8 cellular contexts compared by ENCODE assay signal in the genomic region with DNA sequence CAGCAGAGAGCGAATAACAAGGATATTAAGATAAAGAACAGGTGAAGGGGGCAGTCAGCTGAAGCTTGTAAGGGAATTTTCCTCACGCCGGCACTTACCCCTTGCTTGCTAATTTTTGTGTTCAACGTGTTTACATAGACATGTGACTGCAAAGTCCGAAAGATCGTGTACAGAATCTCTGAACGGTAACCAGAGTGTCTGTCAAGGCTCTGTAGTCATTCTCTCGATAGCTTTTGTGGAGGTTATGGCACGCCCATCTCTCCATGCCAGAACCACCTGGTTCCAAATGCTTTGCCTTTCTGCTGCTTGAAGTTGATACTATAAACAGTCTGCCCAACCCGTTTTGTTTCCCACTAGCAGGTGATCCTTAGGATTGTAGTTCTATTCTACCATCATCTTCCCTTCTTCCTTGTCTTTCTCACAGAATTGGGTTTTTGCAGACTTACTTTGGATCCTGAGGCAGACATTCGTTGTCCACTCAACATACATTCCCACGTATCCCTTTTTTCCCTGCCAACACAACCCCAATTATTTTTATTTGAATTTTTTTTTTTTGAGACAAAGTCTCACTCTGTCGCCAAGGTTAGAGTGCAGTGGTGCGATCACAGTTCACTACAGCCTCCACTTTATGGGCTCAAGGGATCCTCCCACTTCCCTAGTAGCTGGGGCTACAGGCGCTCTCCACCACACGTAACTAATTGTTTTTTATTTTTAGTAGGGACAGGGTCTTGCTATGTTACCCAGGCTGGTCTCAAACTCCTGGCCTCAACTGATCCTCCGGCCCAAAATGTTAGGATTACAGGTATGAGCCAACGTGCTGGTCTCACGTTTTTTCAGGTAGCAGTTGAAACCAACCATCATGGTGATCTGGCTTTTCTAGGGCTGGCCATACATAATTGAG.
A peak's percentile ranks its signal among the peaks of the same experiment; 100 is the strongest.
DNase-seq lines count a peak whose midpoint lies in the region; ATAC-seq lines count a peak whose summit lies in the region.

No MANE protein-coding gene starts in this region.

- H3K4me1 Mint-ChIP-seq in T-helper 1 cell treated with Interleukin-12 subunit alpha and Interleukin-12 subunit beta and Interleukin-4 antibody, amounts not matched to agents 30 μg/mL and 1 μg/mL, for 36 hours (ENCODE audit: low read depth), result peaks cover 19% of the 10 kb centered on the region

- peak overlapping the region; percentile 95 for H3K27ac Mint-ChIP-seq in T-helper 1 cell treated with Interleukin-12 subunit alpha and Interleukin-12 subunit beta and Interleukin-4 antibody, amounts not matched to agents 30 μg/mL and 1 μg/mL, for 36 hours

- peak overlapping the region; percentile 99 for H3K27ac ChIP-seq in effector memory CD4-positive, alpha-beta T cell (ENCODE audit: insufficient read depth, low read length, poor library complexity, severe bottlenecking)
- H3K27ac ChIP-seq in mucosa of rectum (ENCODE audit: low read depth in 2 of 2, low read length in 2 of 2), result peak overlapping the region; percentile 97

- peak overlapping the region; percentile 90 for H3K4me3 Mint-ChIP-seq in T-helper 1 cell treated with Interleukin-12 subunit alpha and Interleukin-12 subunit beta and Interleukin-4 antibody, amounts not matched to agents 30 μg/mL and 1 μg/mL, for 36 hours

- no peaks in the 10 kb centered on the region for H3K9me3 ChIP-seq in effector memory CD4-positive, alpha-beta T cell (ENCODE audit: control insufficient read depth, low read length)
- H3K9me3 ChIP-seq in mucosa of rectum (ENCODE audit: control insufficient read depth in 2 of 2, low read length in 2 of 2), result no peaks in the 10 kb centered on the region

- ATAC-seq in HG03378 (IDR thresholded peaks at IDR 0.05; ENCODE audit: unreplicated experiment) (peak; percentile 27), HG03565 (IDR thresholded peaks at IDR 0.05; ENCODE audit: unreplicated experiment) (no peak)

- no peaks in the 10 kb centered on the region for H3K27me3 Mint-ChIP-seq in T-helper 1 cell treated with Interleukin-12 subunit alpha and Interleukin-12 subunit beta and Interleukin-4 antibody, amounts not matched to agents 30 μg/mL and 1 μg/mL, for 36 hours (ENCODE audit: low read depth)

- DNase-seq in NCI-H1092 treated with DMSO at 0.1 percent for 48 hours (lab: John Stamatoyannopoulos, UW) (peak; percentile 14), NCI-H1092 (lab: John Stamatoyannopoulos, UW) (no peak), epidermal melanocyte (ENCODE audit: insufficient read length, low spot score) (no peak)
- DNase-seq in effector memory CD4-positive, alpha-beta T cell, result no peak

- H3K9ac ChIP-seq in mucosa of rectum (ENCODE audit: low read depth in 1 of 2, low read length in 2 of 2), result peak overlapping the region; percentile 88 to 99

- H3K4me1 ChIP-seq in effector memory CD4-positive, alpha-beta T cell (ENCODE audit: control insufficient read depth, insufficient read depth, low read length, poor library complexity, severe bottlenecking), result peaks cover 8% of the 10 kb centered on the region
- H3K4me1 ChIP-seq in mucosa of rectum (ENCODE audit: control insufficient read depth in 2 of 2, insufficient read depth in 2 of 2, low read length in 2 of 2), result peaks cover 12 to 13% of the 10 kb centered on the region in 2 donors

- H3K4me3 ChIP-seq in effector memory CD4-positive, alpha-beta T cell (ENCODE audit: insufficient read depth, low read depth, low read length, poor library complexity, severe bottlenecking), result peak overlapping the region; percentile 69
- peak overlapping the region; percentile 93 to 96 for H3K4me3 ChIP-seq in mucosa of rectum (ENCODE audit: low read length in 2 of 2)

- H3K27me3 ChIP-seq in effector memory CD4-positive, alpha-beta T cell (replicated peaks; ENCODE audit: control insufficient read depth, insufficient read depth, low read length, poor library complexity, severe bottlenecking), result no peaks in the 10 kb centered on the region
- H3K27me3 ChIP-seq in mucosa of rectum (ENCODE audit: control insufficient read depth in 2 of 2, insufficient read depth in 2 of 2, low read length in 2 of 2), result no peaks in the 10 kb centered on the region

- H3K36me3 ChIP-seq in effector memory CD4-positive, alpha-beta T cell (ENCODE audit: control insufficient read depth, insufficient read depth, low read length), result no peaks in the 10 kb centered on the region
- peaks cover 0 to 2% of the 10 kb centered on the region in 2 donors for H3K36me3 ChIP-seq in mucosa of rectum (ENCODE audit: control insufficient read depth in 2 of 2, insufficient read depth in 2 of 2, low read length in 2 of 2)

- no peaks in the 10 kb centered on the region for H3K9me3 Mint-ChIP-seq in T-helper 1 cell treated with Interleukin-12 subunit alpha and Interleukin-12 subunit beta and Interleukin-4 antibody, amounts not matched to agents 30 μg/mL and 1 μg/mL, for 36 hours

- peaks cover 14% of the 10 kb centered on the region for H3K36me3 Mint-ChIP-seq in T-helper 1 cell treated with Interleukin-12 subunit alpha and Interleukin-12 subunit beta and Interleukin-4 antibody, amounts not matched to agents 30 μg/mL and 1 μg/mL, for 36 hours (ENCODE audit: low read depth)
